Comparison of ENCODE assay signal across 2 cellular contexts in genomic region chr15:90955911-90956310, GRCh38.
TF ChIP-seq lines count a peak whose summit lies in the region.

No MANE protein-coding gene starts in this region.

TF ChIP-seq in SK-N-SH, 30 proteins besides CTCF, POLR2A, EP300 and RAD21 (continued from another document):
- TF ChIP-seq FOXM1 (IDR thresholded peaks at IDR 0.05; ENCODE audit: low read depth): no peak

TF ChIP-seq in SK-N-SH treated with all-trans-retinoic acid at 6 μM for 48 hours, 23 proteins besides CTCF, POLR2A, EP300 and RAD21 (continued from another document):
- TF ChIP-seq CREB5 (CRISPR knock-in tag; IDR thresholded peaks at IDR 0.05; ENCODE audit: low read depth) (no peak), RARB (CRISPR knock-in tag; IDR thresholded peaks at IDR 0.05) (no peak)
